8 cellular contexts compared by ENCODE assay signal in genomic region chr4:40897557-40898203, GRCh38.
DNase-seq lines count a peak whose midpoint lies in the region; ATAC-seq and TF ChIP-seq lines count a peak whose summit lies in the region.

No MANE protein-coding gene starts in this region.

- H3K4me3 ChIP-seq in fibroblast of villous mesenchyme (ENCODE audit: low read depth, low read length) (no peak overlapping the region), thymus (ENCODE audit: low read length) (no peak overlapping the region)

- H3K9me3 Mint-ChIP-seq in activated T-helper 17 cell treated with anti-CD3 and anti-CD28 coated beads, Interleukin-2, amount 50 U/mL, for 72 hours = no peaks in the 10 kb centered on the region

- DNase-seq in C1 segment of cervical spinal cord (lab: John Stamatoyannopoulos, UW) (peak in 11 of 14 donors; percentile 15 to 67 (median 39)), KG1 (lab: John Stamatoyannopoulos, UW) (peak; percentile 18), RKO (ENCODE audit: low spot score) (peak; percentile 71), fibroblast of villous mesenchyme (ENCODE audit: low read depth) (peak; percentile 58), occipital lobe (lab: John Stamatoyannopoulos, UW) (peak; percentile 19)

- no peaks in the 10 kb centered on the region for H3K27me3 Mint-ChIP-seq in activated T-helper 17 cell treated with anti-CD3 and anti-CD28 coated beads, Interleukin-2, amount 50 U/mL, for 72 hours

- H3K4me1 Mint-ChIP-seq in activated T-helper 17 cell treated with anti-CD3 and anti-CD28 coated beads, Interleukin-2, amount 50 U/mL, for 72 hours = peaks cover 4% of the 10 kb centered on the region

- TF ChIP-seq CTCF in fibroblast of villous mesenchyme (IDR thresholded peaks at IDR 0.05; ENCODE audit: insufficient read depth, low read depth, low read length) = peak; percentile 83

- WGBS in thymus = 39% methylated on average over 10 of the region's 10 CpGs

- H3K4me3 Mint-ChIP-seq in activated T-helper 17 cell treated with anti-CD3 and anti-CD28 coated beads, Interleukin-2, amount 50 U/mL, for 72 hours = peak overlapping the region; percentile 47

- H3K4me1 ChIP-seq in thymus (ENCODE audit: control insufficient read depth, insufficient read depth, low read length) = no peaks in the 10 kb centered on the region

- peak overlapping the region; percentile 31 for H3K27ac ChIP-seq in thymus (ENCODE audit: low read depth)

- H3K27ac Mint-ChIP-seq in activated T-helper 17 cell treated with anti-CD3 and anti-CD28 coated beads, Interleukin-2, amount 50 U/mL, for 72 hours = no peak overlapping the region

- H3K27me3 ChIP-seq in thymus (ENCODE audit: control insufficient read depth, insufficient read depth) = no peaks in the 10 kb centered on the region

- H3K36me3 ChIP-seq in thymus (ENCODE audit: control insufficient read depth, insufficient read depth) = no peaks in the 10 kb centered on the region

- H3K9me3 ChIP-seq in thymus (ENCODE audit: control insufficient read depth) = no peaks in the 10 kb centered on the region

- ATAC-seq in GM19395 (IDR thresholded peaks at IDR 0.05; ENCODE audit: unreplicated experiment) = peak; percentile 89
- peak; percentile 80 for ATAC-seq in activated T-helper 17 cell treated with anti-CD3 and anti-CD28 coated beads, Interleukin-2, amount 50 U/mL, for 72 hours (replicated peaks)

- no peaks in the 10 kb centered on the region for H3K36me3 Mint-ChIP-seq in activated T-helper 17 cell treated with anti-CD3 and anti-CD28 coated beads, Interleukin-2, amount 50 U/mL, for 72 hours (ENCODE audit: low read depth)

Comparison
In these comparisons a context has a peak if more than half of its experiments do, and no peak if none do; other contexts are left out.
1. DNase-seq: peak in every context shown above with its lines; median percentile 71 in RKO; 58 in fibroblast of villous mesenchyme; 39 in C1 segment of cervical spinal cord; 19 in occipital lobe; 18 in KG1.